ENCODE assay signal across 8 cellular contexts in the genomic region with DNA sequence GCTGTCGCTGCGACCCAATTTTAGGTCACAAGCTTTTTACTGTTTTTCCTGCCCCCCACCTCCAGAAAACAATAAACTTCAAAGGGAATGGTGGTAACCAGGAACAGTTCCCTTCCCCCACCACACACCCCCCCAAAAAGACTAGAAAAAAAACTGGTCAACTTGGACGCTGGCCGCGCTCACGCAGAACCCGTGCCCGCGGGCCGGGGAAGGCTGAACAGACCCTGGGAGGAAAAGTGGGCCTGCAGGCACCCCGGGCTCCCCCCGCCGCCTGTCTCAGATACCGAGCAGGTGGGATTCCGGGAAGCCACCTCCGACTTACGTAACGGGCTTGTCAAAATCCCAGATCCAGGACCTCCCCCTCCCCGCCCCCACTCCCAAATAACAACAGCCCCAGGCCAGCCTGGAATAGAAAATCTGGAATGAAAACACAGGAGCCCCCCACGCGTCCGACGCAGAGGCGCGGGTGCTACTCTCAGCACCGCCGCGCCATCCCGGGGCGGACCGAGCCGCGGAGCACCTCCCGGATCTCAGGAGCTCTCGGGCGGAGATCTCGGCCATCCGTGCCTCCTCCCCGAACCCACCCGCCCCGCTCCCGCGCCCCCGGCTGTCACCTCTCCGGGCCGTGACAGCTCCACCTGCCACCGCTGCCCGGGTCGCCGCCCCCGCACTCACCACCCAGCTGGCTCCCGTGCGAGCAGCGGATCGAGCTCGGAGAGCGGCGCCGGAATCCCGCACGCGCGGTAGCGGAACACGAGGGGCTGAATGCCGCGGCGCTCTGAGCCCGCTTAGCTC. TPM values are rescaled to one million over a fixed set of nuclear protein-coding genes. Genes with fewer than 3 reads are reported as not detected.
DNase-seq lines count a peak whose midpoint lies in the region; ATAC-seq and TF ChIP-seq lines count a peak whose summit lies in the region.

No MANE protein-coding gene starts in this region.

- H3K23ac ChIP-seq in neuronal stem cell (ENCODE audit: low read depth, low read length, poor library complexity): no peak overlapping the region

- H3K27ac ChIP-seq in OCI-LY1 (ENCODE audit: low read depth, low read length, poor library complexity, severe bottlenecking) (peak overlapping the region; percentile 75), gastroesophageal sphincter (peak overlapping the region; percentile 96 to 100 (median 98)), neuronal stem cell (replicated peaks; ENCODE audit: low read length) (peak overlapping the region; percentile 79), upper lobe of left lung (peak overlapping the region; percentile 97 to 100 (median 99))

- H3K4me1 ChIP-seq in OCI-LY1 (ENCODE audit: insufficient read depth, low read length, severe bottlenecking): peaks cover 50% of the 10 kb centered on the region
- H3K4me1 ChIP-seq in gastroesophageal sphincter: peaks cover 0 to 44% (median 12%) of the 10 kb centered on the region in 3 donors
- peaks cover 0 to 2% of the 10 kb centered on the region in 2 donors for H3K4me1 ChIP-seq in neuronal stem cell (ENCODE audit: control insufficient read depth in 2 of 2, insufficient read depth in 1 of 2, low read depth in 1 of 2, low read length in 2 of 2)
- peaks cover 32 to 50% (median 36%) of the 10 kb centered on the region in 4 donors for H3K4me1 ChIP-seq in upper lobe of left lung

- no peak overlapping the region for H2BK120ac ChIP-seq in neuronal stem cell (ENCODE audit: low read depth, low read length)

- no peaks in the 10 kb centered on the region for H3K79me1 ChIP-seq in neuronal stem cell (ENCODE audit: low read depth, low read length)

- peak overlapping the region; percentile 80 for H3K18ac ChIP-seq in neuronal stem cell (ENCODE audit: low read length)

- H2AK5ac ChIP-seq in neuronal stem cell (ENCODE audit: low read depth, low read length): no peak overlapping the region

- H3K9me3 ChIP-seq in OCI-LY1 (ENCODE audit: low read length): no peaks in the 10 kb centered on the region
- H3K9me3 ChIP-seq in gastroesophageal sphincter: no peaks in the 10 kb centered on the region
- no peaks in the 10 kb centered on the region for H3K9me3 ChIP-seq in neuronal stem cell (replicated peaks in 1 of 2; ENCODE audit: control insufficient read depth in 2 of 2, insufficient read depth in 1 of 2, low read depth in 1 of 2, low read length in 2 of 2)
- H3K9me3 ChIP-seq in upper lobe of left lung: no peaks in the 10 kb centered on the region

- H4K8ac ChIP-seq in neuronal stem cell (ENCODE audit: low read depth, low read length): no peak overlapping the region

- H3F3A ChIP-seq in OCI-LY1 (ENCODE audit: insufficient read depth, low read length): no peaks in the 10 kb centered on the region

- peaks cover 50% of the 10 kb centered on the region for H3K79me2 ChIP-seq in OCI-LY1 (ENCODE audit: insufficient read depth, low read length)

- no peaks in the 10 kb centered on the region for H3K27me3 ChIP-seq in OCI-LY1 (ENCODE audit: insufficient read depth, low read length)
- H3K27me3 ChIP-seq in gastroesophageal sphincter: no peaks in the 10 kb centered on the region
- H3K27me3 ChIP-seq in neuronal stem cell (ENCODE audit: control insufficient read depth in 3 of 3, insufficient read depth in 3 of 3, low read depth in 1 of 3, low read length in 3 of 3): no peaks in the 10 kb centered on the region
- H3K27me3 ChIP-seq in upper lobe of left lung: no peaks in the 10 kb centered on the region

- H2AFZ ChIP-seq in OCI-LY1 (ENCODE audit: low read length): no peak overlapping the region
- H2AFZ ChIP-seq in neuronal stem cell (ENCODE audit: low read length): peak overlapping the region; percentile 96

- H3K36me3 ChIP-seq in OCI-LY1 (ENCODE audit: insufficient read depth, low read length) (no peaks in the 10 kb centered on the region), gastroesophageal sphincter (no peaks in the 10 kb centered on the region), neuronal stem cell (replicated peaks in 1 of 2; ENCODE audit: control insufficient read depth in 2 of 2, insufficient read depth in 2 of 2, low read length in 2 of 2) (no peaks in the 10 kb centered on the region), upper lobe of left lung (no peaks in the 10 kb centered on the region)

- no peaks in the 10 kb centered on the region for H4K20me1 ChIP-seq in OCI-LY1 (ENCODE audit: insufficient read depth, low read length)

- no peak overlapping the region for H2BK15ac ChIP-seq in neuronal stem cell (ENCODE audit: low read length)

- H3K4ac ChIP-seq in neuronal stem cell (ENCODE audit: low read length): no peak overlapping the region

- H3K9ac ChIP-seq in OCI-LY1 (ENCODE audit: low read length) (peak overlapping the region; percentile 91), neuronal stem cell (ENCODE audit: low read depth, low read length, poor library complexity) (peak overlapping the region; percentile 81)

- H3K4me3 ChIP-seq in OCI-LY1 (ENCODE audit: low read depth, low read length, poor library complexity, severe bottlenecking) (peak overlapping the region; percentile 91), gastroesophageal sphincter (peak overlapping the region; percentile 85 to 95), neuronal stem cell (ENCODE audit: low read length in 2 of 2) (peak overlapping the region; percentile 62 to 90), upper lobe of left lung (peak overlapping the region; percentile 68 to 94 (median 87))

- no peak for TF ChIP-seq CTCF in OCI-LY1 (IDR thresholded peaks at IDR 0.05; ENCODE audit: low read length)
- peak in 1 of 4 experiments; percentile 1 for TF ChIP-seq CTCF in gastroesophageal sphincter (IDR thresholded peaks at IDR 0.05)
- TF ChIP-seq CTCF in upper lobe of left lung (IDR thresholded peaks at IDR 0.05): no peak

- 0 to 1% methylated on average over 2 to 10 of the region's 69 CpGs for WGBS in gastroesophageal sphincter (ENCODE audit: low coverage in 1 of 2), 2 donors
- WGBS in neuronal stem cell (ENCODE audit: extremely low coverage in 2 of 2, insufficient read length in 2 of 2, insufficient replicate concordance in 1 of 2), 2 donors: no CpG with 5 or more reads among the region's 69 CpGs
- WGBS in upper lobe of left lung, 2 donors: 0 to 1% methylated on average over 10 to 22 of the region's 69 CpGs

- TF ChIP-seq POLR2A in gastroesophageal sphincter (IDR thresholded peaks at IDR 0.05) (peak; percentile 35 to 83), upper lobe of left lung (IDR thresholded peaks at IDR 0.05) (peak in 2 of 4 donors; percentile 20 to 52)

- H3K14ac ChIP-seq in neuronal stem cell (ENCODE audit: low read length): no peak overlapping the region

- no peaks in the 10 kb centered on the region for H3K9me2 ChIP-seq in OCI-LY1 (ENCODE audit: low read depth, low read length)

- no peak for TF ChIP-seq EP300 in gastroesophageal sphincter (IDR thresholded peaks at IDR 0.05)
- peak in 1 of 4 donors; percentile 13 for TF ChIP-seq EP300 in upper lobe of left lung (IDR thresholded peaks at IDR 0.05)

- no peak overlapping the region for H4K91ac ChIP-seq in neuronal stem cell (ENCODE audit: low read depth, low read length, poor library complexity)

- peak overlapping the region; percentile 87 for H3K4me2 ChIP-seq in OCI-LY1 (ENCODE audit: low read length)
- peak overlapping the region; percentile 63 for H3K4me2 ChIP-seq in neuronal stem cell (ENCODE audit: insufficient read depth, low read length, poor library complexity, severe bottlenecking)

- DNase-seq in D341Med (ENCODE audit: low spot score) (peak; percentile 83), neuronal stem cell (ENCODE audit: low spot score) (peak; percentile 63), upper lobe of left lung (peak; percentile 78 to 89)
- DNase-seq in activated naive CD4-positive, alpha-beta T cell (lab: John Stamatoyannopoulos, UW): peak; percentile 36 to 45 (median 41)

- no peak overlapping the region for H2BK5ac ChIP-seq in neuronal stem cell (ENCODE audit: low read length)

- H2BK12ac ChIP-seq in neuronal stem cell (ENCODE audit: low read length): no peak overlapping the region

- peak; percentile 11 for ATAC-seq in HG02571 (IDR thresholded peaks at IDR 0.05; ENCODE audit: unreplicated experiment)
- ATAC-seq in gastroesophageal sphincter: peak; percentile 32
- peak; percentile 29 to 71 for ATAC-seq in upper lobe of left lung (ENCODE audit: low FRiP score in 2 of 2)
- no peak for ATAC-seq in HG03280 (IDR thresholded peaks at IDR 0.05; ENCODE audit: unreplicated experiment)

RNA-seq across cellular contexts. Expression of gene DENND4A, which starts 0.6 kb away (rescaled TPM):
- total RNA-seq in gastroesophageal sphincter (10 to 100 TPM; 20.3 to 42.3 (median 33.7) TPM), upper lobe of left lung (10 to 100 TPM; 20.9 to 66.4 (median 30.8) TPM)
- polyA plus RNA-seq in neuronal stem cell (2013, experiment 1 of 2): 3.2 TPM
- polyA plus RNA-seq in neuronal stem cell (2013, experiment 2 of 2): 3.2 TPM
